31 cellular contexts compared by ENCODE assay signal in genomic region chr2:8648441-8648840, GRCh38.
"Had no signal": no experiment of that assay in that cellular context is flagged by ENCODE, and none has a peak within 500 bp of the region (broad histone marks: within the 10 kb centered on the region; RNA-seq: fewer than 3 reads in every experiment).

No MANE protein-coding gene starts in this region.

- H3K36me3 ChIP-seq: adrenal gland, esophagus muscularis mucosa, gastrocnemius medialis, WERI-Rb-1 had no signal

- H3K27me3 Mint-ChIP-seq: activated CD8-positive, alpha-beta T cell treated with anti-CD3 and anti-CD28 coated beads for 36 hours; activated naive CD8-positive, alpha-beta T cell; activated T-helper 17 cell treated with anti-CD3 and anti-CD28 coated beads, Interleukin-2, amount 50 U/mL, for 72 hours; central memory CD8-positive, alpha-beta T cell; dendritic cell treated with granulocyte-macrophage colony-stimulating factor and Interleukin-4, amounts not matched to agents 40 ng/mL and 50 ng/mL, for 4 days had no signal

- DNase-seq: activated B cell treated with CpG ODN at 0.5 μM for 24 hours; activated CD4-positive, alpha-beta T cell treated with anti-CD3 and anti-CD28 coated beads for 48 hours; activated CD4-positive, alpha-beta T cell treated with anti-CD3 and anti-CD28 coated beads, Interleukin-2, amount 50 U/mL, for 1 hour; activated CD4-positive, alpha-beta T cell treated with anti-CD3 and anti-CD28 coated beads, Interleukin-2, amount 50 U/mL, for 48 hours; activated CD8-positive, alpha-beta memory T cell treated with anti-CD3 and anti-CD28 coated beads for 24 hours; activated CD8-positive, alpha-beta T cell treated with anti-CD3 and anti-CD28 coated beads for 36 hours; activated effector memory CD4-positive, alpha-beta T cell treated with Interleukin-2 at 50 U/mL for 16 hours; activated gamma-delta T cell treated with Interleukin-2 at 50 U/mL for 16 hours; activated naive CD4-positive, alpha-beta T cell treated with anti-CD3 and anti-CD28 coated beads, Interleukin-2, amount 50 U/mL, for 16 hours; activated naive CD4-positive, alpha-beta T cell treated with Interleukin-2 at 50 U/mL for 16 hours; activated T-cell treated with anti-CD3 and anti-CD28 coated beads, Interleukin-2, amount 50 U/mL, for 4 hours; adrenal gland; amygdala; body of pancreas; effector memory CD4-positive, alpha-beta T cell; endodermal cell; erythroblast; foreskin keratinocyte; gastrocnemius medialis; T-helper 1 cell; T-helper 17 cell; T1000; WERI-Rb-1 had no signal

- H3K4me3 Mint-ChIP-seq: activated B cell treated with CpG ODN at 0.5 μM for 24 hours; activated CD8-positive, alpha-beta T cell treated with anti-CD3 and anti-CD28 coated beads for 36 hours; activated naive CD8-positive, alpha-beta T cell; activated T-cell treated with anti-CD3 and anti-CD28 coated beads, Interleukin-2, amount 50 U/mL, for 4 hours; activated T-helper 17 cell treated with anti-CD3 and anti-CD28 coated beads, Interleukin-2, amount 50 U/mL, for 72 hours; central memory CD8-positive, alpha-beta T cell; dendritic cell treated with granulocyte-macrophage colony-stimulating factor and Interleukin-4, amounts not matched to agents 40 ng/mL and 50 ng/mL, for 4 days; endodermal cell; T-helper 17 cell; T-helper 2 cell treated with Interferon-gamma antibody and Interleukin-4, amounts not matched to agents 5 μg/mL and 100 μg/mL, for 36 hours had no signal

- H3K36me3 Mint-ChIP-seq: activated naive CD8-positive, alpha-beta T cell had no signal

- H3K27ac ChIP-seq: adrenal gland, coronary artery, dorsolateral prefrontal cortex, esophagus muscularis mucosa, foreskin keratinocyte, gastrocnemius medialis, WERI-Rb-1 had no signal

- H3K9me3 ChIP-seq: adrenal gland, body of pancreas, esophagus muscularis mucosa, gastrocnemius medialis had no signal

- H3K4me1 Mint-ChIP-seq: activated T-helper 17 cell treated with anti-CD3 and anti-CD28 coated beads, Interleukin-2, amount 50 U/mL, for 72 hours; central memory CD8-positive, alpha-beta T cell; endodermal cell; T-helper 17 cell had no signal

- H3K9me3 Mint-ChIP-seq: activated CD8-positive, alpha-beta T cell treated with anti-CD3 and anti-CD28 coated beads for 36 hours; activated T-cell treated with anti-CD3 and anti-CD28 coated beads, Interleukin-2, amount 50 U/mL, for 4 hours; activated T-helper 17 cell treated with anti-CD3 and anti-CD28 coated beads, Interleukin-2, amount 50 U/mL, for 72 hours; central memory CD8-positive, alpha-beta T cell; endodermal cell had no signal

- H3K27me3 ChIP-seq: adrenal gland, body of pancreas, dorsolateral prefrontal cortex, esophagus muscularis mucosa, foreskin keratinocyte, gastrocnemius medialis had no signal

- H3K4me3 ChIP-seq: adrenal gland, body of pancreas, coronary artery, dorsolateral prefrontal cortex, esophagus muscularis mucosa, gastrocnemius medialis had no signal

- H3K4me1 ChIP-seq: adrenal gland, foreskin keratinocyte, gastrocnemius medialis had no signal

- H3K27ac Mint-ChIP-seq: activated B cell treated with CpG ODN at 0.5 μM for 24 hours; activated CD8-positive, alpha-beta T cell treated with anti-CD3 and anti-CD28 coated beads for 36 hours; activated naive CD8-positive, alpha-beta T cell; activated T-helper 17 cell treated with anti-CD3 and anti-CD28 coated beads, Interleukin-2, amount 50 U/mL, for 72 hours; dendritic cell treated with granulocyte-macrophage colony-stimulating factor and Interleukin-4, amounts not matched to agents 40 ng/mL and 50 ng/mL, for 4 days; endodermal cell; T-helper 17 cell; T-helper 2 cell treated with Interferon-gamma antibody and Interleukin-4, amounts not matched to agents 5 μg/mL and 100 μg/mL, for 36 hours had no signal
